In the genomic region with DNA sequence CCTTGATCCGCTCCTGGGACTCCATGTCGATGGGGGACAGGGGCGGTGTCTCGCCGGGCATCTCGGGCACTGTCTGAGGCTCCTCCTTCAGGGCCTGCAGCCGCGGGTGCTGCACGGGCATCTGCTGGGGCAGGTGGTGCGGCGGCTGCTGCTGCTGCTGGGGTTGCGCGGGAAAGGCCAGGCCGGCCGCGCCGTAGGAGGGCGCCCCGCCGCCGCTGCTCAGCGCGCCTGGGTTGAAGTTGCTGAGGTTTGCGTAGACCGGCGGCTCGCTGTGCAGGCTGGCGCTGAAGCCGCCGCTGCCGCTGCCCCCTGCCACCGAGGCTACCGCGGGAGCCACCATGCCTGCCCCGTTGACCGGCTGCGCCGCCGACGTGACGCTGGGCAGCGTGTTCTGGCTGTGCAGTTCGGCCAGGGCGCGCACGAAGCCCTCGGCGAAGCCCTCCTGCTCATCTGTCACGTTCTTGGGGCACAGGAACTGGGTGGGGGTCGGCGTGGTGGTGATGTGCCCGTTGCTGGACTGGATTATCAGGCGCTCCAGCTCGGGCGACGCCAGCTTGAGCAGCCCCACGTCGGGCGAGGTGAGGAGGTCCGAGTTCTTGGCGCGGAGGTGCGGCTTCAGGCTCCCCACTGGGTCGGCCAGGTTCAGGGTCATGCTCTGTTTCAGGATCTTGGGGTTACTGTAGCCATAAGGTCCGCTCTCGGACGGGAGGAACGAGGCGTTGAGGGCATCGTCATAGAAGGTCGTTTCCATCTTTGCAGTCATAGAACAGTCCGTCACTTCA, we compare ENCODE assay signal across 8 cellular contexts. TPM values are rescaled to one million over a fixed set of nuclear protein-coding genes. Genes with fewer than 3 reads are reported as not detected.
DNase-seq lines count a peak whose midpoint lies in the region; ATAC-seq, FAIRE-seq and TF ChIP-seq lines count a peak whose summit lies in the region.

No MANE protein-coding gene starts in this region.

- H3K9ac ChIP-seq in Loucy (ENCODE audit: low read depth, low read length, poor library complexity, severe bottlenecking) = peak overlapping the region; percentile 88
- H3K9ac ChIP-seq in mammary epithelial cell (ENCODE audit: insufficient read depth, low read length) = peak overlapping the region; percentile 91
- peak overlapping the region; percentile 100 for H3K9ac ChIP-seq in keratinocyte (ENCODE audit: control insufficient read depth, extremely low read depth, insufficient read depth, low read length)

- no peaks in the 10 kb centered on the region for H3K9me1 ChIP-seq in keratinocyte (ENCODE audit: control insufficient read depth, extremely low read depth, insufficient read depth, low read length)

- H3K27me3 ChIP-seq in Loucy (ENCODE audit: insufficient read depth, low read length, poor library complexity, severe bottlenecking) (no peaks in the 10 kb centered on the region), mammary epithelial cell (ENCODE audit: insufficient read depth, low read length) (no peaks in the 10 kb centered on the region), keratinocyte (ENCODE audit: control insufficient read depth, extremely low read depth, insufficient read depth, low read length) (no peaks in the 10 kb centered on the region)

- no peaks in the 10 kb centered on the region for H3F3A ChIP-seq in Loucy (ENCODE audit: low read depth)

- H3K36me3 ChIP-seq in Loucy (ENCODE audit: insufficient read depth, low read length) (no peaks in the 10 kb centered on the region), mammary epithelial cell (ENCODE audit: insufficient read depth, low read length) (peaks cover 3% of the 10 kb centered on the region), keratinocyte (ENCODE audit: control insufficient read depth in 2 of 2, extremely low read depth in 1 of 2, insufficient read depth in 2 of 2, low read length in 2 of 2) (peaks cover 3 to 7% of the 10 kb centered on the region in 2 experiments)

- no peak for FAIRE-seq in keratinocyte (lab: Jason Lieb, UNC)

- H3K9me3 ChIP-seq in Loucy (ENCODE audit: insufficient read depth, low read depth, low read length) = no peaks in the 10 kb centered on the region
- H3K9me3 ChIP-seq in mammary epithelial cell (replicated peaks; ENCODE audit: insufficient read depth, low read length) = no peaks in the 10 kb centered on the region
- no peaks in the 10 kb centered on the region for H3K9me3 ChIP-seq in keratinocyte (ENCODE audit: control insufficient read depth, low read depth, low read length)

- intact Hi-C loops in mammary epithelial cell (cut with micrococcal nuclease) = loop anchor here (10.0 kb wide), 3 partner anchors 582 to 812 kb away; no protein-coding TSS in a partner anchor

- H3K4me1 ChIP-seq in Loucy (ENCODE audit: insufficient read depth, low read length, poor library complexity, severe bottlenecking) (peaks cover 29% of the 10 kb centered on the region), mammary epithelial cell (ENCODE audit: insufficient read depth, low read length) (peaks cover 13% of the 10 kb centered on the region), keratinocyte (ENCODE audit: control insufficient read depth, extremely low read depth, insufficient read depth, low read length) (peaks cover 21% of the 10 kb centered on the region)

- in situ Hi-C loops in mammary epithelial cell (cut with MboI; ENCODE audit: low sequenced_read_pairs in 2 of 2) = loop anchor here in 1 of 2 donors (10.0 kb wide), 3 partner anchors 62 to 372 kb away; no protein-coding TSS in a partner anchor

- CTCF ChIA-PET in mammary epithelial cell (lab: Charles Lee; ENCODE audit: low non-redundant PET) = interaction anchor here (0.7 kb wide), 1 partner anchor 864 kb away, joined by 7 read pairs; no protein-coding TSS in a partner anchor

- no peak for ATAC-seq in GM19328 (IDR thresholded peaks at IDR 0.05; ENCODE audit: unreplicated experiment)

- dilution Hi-C loops in mammary epithelial cell (cut with HindIII; ENCODE audit: low sequenced_read_pairs) (no loop called here), keratinocyte (cut with MboI; ENCODE audit: extremely low pct_ligation_motif_present, low sequenced_read_pairs) (no loop called here)

- H3K27ac ChIP-seq in mammary epithelial cell (ENCODE audit: insufficient read depth, low read depth, low read length) (peak overlapping the region; percentile 91), keratinocyte (ENCODE audit: control insufficient read depth, insufficient read depth, low read length) (peak overlapping the region; percentile 90)

- H3K9me2 ChIP-seq in Loucy (replicated peaks; ENCODE audit: low read depth, low read length) = no peaks in the 10 kb centered on the region

- H4K20me1 ChIP-seq in Loucy (ENCODE audit: insufficient read depth, low read length, poor library complexity, severe bottlenecking) = peaks cover 6% of the 10 kb centered on the region
- H4K20me1 ChIP-seq in mammary epithelial cell (ENCODE audit: insufficient read depth, low read length) = peaks cover 14% of the 10 kb centered on the region
- peaks cover 17% of the 10 kb centered on the region for H4K20me1 ChIP-seq in keratinocyte (ENCODE audit: control insufficient read depth, extremely low read depth, insufficient read depth, low read length)

- H3K79me2 ChIP-seq in Loucy (ENCODE audit: insufficient read depth, low read length) = peaks cover 41% of the 10 kb centered on the region
- H3K79me2 ChIP-seq in mammary epithelial cell (ENCODE audit: insufficient read depth, low read length) = peaks cover 35% of the 10 kb centered on the region
- peaks cover 31% of the 10 kb centered on the region for H3K79me2 ChIP-seq in keratinocyte (ENCODE audit: control insufficient read depth, insufficient read depth, low read length)

- peak overlapping the region; percentile 39; the same call in 1 of the 2 replicates for H2AFZ ChIP-seq in Loucy (ENCODE audit: low read length)
- H2AFZ ChIP-seq in mammary epithelial cell (ENCODE audit: low read depth, low read length) = no peak overlapping the region
- H2AFZ ChIP-seq in keratinocyte (ENCODE audit: control insufficient read depth, low read length) = no peak overlapping the region

- DNase-seq in NCI-H2081 (lab: John Stamatoyannopoulos, UW) (peak; percentile 41 to 65), NCI-H2081 treated with DMSO at 0.1 percent for 48 hours (lab: John Stamatoyannopoulos, UW) (no peak), UCSD-AML1 (lab: John Stamatoyannopoulos, UW; ENCODE audit: unreplicated experiment) (peak; percentile 65), mammary epithelial cell (peak; percentile 31), keratinocyte (ENCODE audit: low read depth, low spot score) (no peak)
- peak; percentile 55 for DNase-seq in stimulated activated CD4-positive, alpha-beta T cell treated with anti-CD3 and anti-CD28 coated beads, Interleukin-12 subunit alpha, Interleukin-12 subunit beta, amount 100 ng/mL, for 4 hours

- peak overlapping the region; percentile 83 for H3K4me3 ChIP-seq in Loucy (ENCODE audit: low read length, poor library complexity, severe bottlenecking)
- peak overlapping the region; percentile 91 to 96 (median 93) for H3K4me3 ChIP-seq in mammary epithelial cell (replicated peaks in 1 of 3; ENCODE audit: insufficient read depth in 1 of 3, low read depth in 2 of 3, low read length in 3 of 3)
- peak overlapping the region; percentile 89 to 92 (median 91) for H3K4me3 ChIP-seq in keratinocyte (ENCODE audit: control insufficient read depth in 2 of 3, extremely low read depth in 1 of 3, insufficient read depth in 2 of 3, low read depth in 1 of 3, low read length in 3 of 3)

- peak overlapping the region; percentile 80 for H3K4me2 ChIP-seq in Loucy (ENCODE audit: low read depth, low read length, poor library complexity, severe bottlenecking)
- H3K4me2 ChIP-seq in mammary epithelial cell (ENCODE audit: insufficient read depth, low read depth, low read length) = peak overlapping the region; percentile 84
- H3K4me2 ChIP-seq in keratinocyte (ENCODE audit: control insufficient read depth, extremely low read depth, insufficient read depth, low read depth, low read length) = peak overlapping the region; percentile 94

- TF ChIP-seq CTCF in Loucy (conservative IDR thresholded peaks at IDR 0.05; ENCODE audit: low read length) (no peak), mammary epithelial cell (conservative IDR thresholded peaks at IDR 0.05 in 1 of 2, IDR thresholded peaks at IDR 0.05 in 1 of 2; ENCODE audit: extremely low read depth in 1 of 2, insufficient read depth in 1 of 2, low read depth in 1 of 2, low read length in 2 of 2) (peak in 1 of 2 donors; percentile 29), keratinocyte (optimal IDR thresholded peaks at IDR 0.05 in 1 of 3, IDR thresholded peaks at IDR 0.05 in 1 of 3, conservative IDR thresholded peaks at IDR 0.05 in 1 of 3; ENCODE audit: extremely low read depth in 1 of 3, insufficient read depth in 2 of 3, low read length in 3 of 3) (peak in 1 of 3 experiments; percentile 45)

- WGBS in mammary epithelial cell (ENCODE audit: low coverage, missing lambda C conversion rate) = 1% methylated on average over 15 of the region's 72 CpGs

- no TSS peak for BruUV-seq in mammary epithelial cell (replicated peaks; lab: Mats Ljungman, UMichigan)

RNA-seq across cellular contexts. Expression of a gene that starts 1.3 kb away (rescaled TPM):
- 10 to 100 TPM; 61.1 to 78.7 TPM for total RNA-seq in mammary epithelial cell
- polyA plus RNA-seq in mammary epithelial cell (24.6 TPM), keratinocyte (31.2 to 83.1 TPM (median 70.1 TPM) in 3 replicates)
- polyA minus RNA-seq in mammary epithelial cell (25.1 TPM), keratinocyte (28.4 to 46.4 TPM (median 36.4 TPM) in 3 replicates)
- polyA plus RNA-seq in keratinocyte (2011; ENCODE audit: low read depth) = 322 TPM
- polyA plus RNA-seq in keratinocyte (2011; cell fraction: cytosol; rRNA removed) = 20.0 and 37.1 TPM in 2 replicates
- polyA plus RNA-seq in keratinocyte (2011; cell fraction: nucleus; rRNA removed) = 170 and 226 TPM in 2 replicates
- 43.2 and 179 TPM in 2 replicates for polyA plus RNA-seq in keratinocyte (2012; ENCODE audit: low replicate concordance)
- 76.4 TPM for polyA minus RNA-seq in keratinocyte (2011; cell fraction: cytosol; rRNA and poly(A)+ RNA removed)
- 198 and 206 TPM in 2 replicates for polyA minus RNA-seq in keratinocyte (2011; cell fraction: nucleus; rRNA and poly(A)+ RNA removed)

Comparison
In these comparisons a context has a peak if more than half of its experiments do, and no peak if none do; other contexts are left out.
1. DNase-seq: peak in NCI-H2081 (2 of 2), UCSD-AML1 (single experiment), mammary epithelial cell (single experiment) and stimulated activated CD4-positive, alpha-beta T cell treated with anti-CD3 and anti-CD28 coated beads, Interleukin-12 subunit alpha, Interleukin-12 subunit beta, amount 100 ng/mL, for 4 hours (single experiment); none in NCI-H2081 treated with DMSO at 0.1 percent for 48 hours (single experiment) and keratinocyte (single experiment).
2. Peak in every context shown above with its lines, with median percentiles within 50 percentile points of each other: H3K4me2 ChIP-seq, H3K4me3 ChIP-seq and H3K9ac ChIP-seq.